Comparison of ENCODE assay signal across 21 cellular contexts in genomic region chr15:98893407-98893806, GRCh38.
A peak's percentile ranks its signal among the peaks of the same experiment; 100 is the strongest.
DNase-seq lines count a peak whose midpoint lies in the region; ATAC-seq, FAIRE-seq and TF ChIP-seq lines count a peak whose summit lies in the region.
"Had no signal": no experiment of that assay in that cellular context is flagged by ENCODE, and none has a peak within 500 bp of the region (broad histone marks: within the 10 kb centered on the region; RNA-seq: fewer than 3 reads in every experiment).

No MANE protein-coding gene starts in this region.

- H3K9me1 ChIP-seq in endothelial cell of umbilical vein (replicated peaks; ENCODE audit: control insufficient read depth, extremely low read depth, insufficient read depth, low read length) = no peaks in the 10 kb centered on the region

- H3K4me3 ChIP-seq in mammary epithelial cell (replicated peaks in 1 of 3; ENCODE audit: insufficient read depth in 1 of 3, low read depth in 2 of 3, low read length in 3 of 3) = no peak overlapping the region
- H3K4me3 ChIP-seq in endothelial cell of umbilical vein (replicated peaks in 1 of 3; ENCODE audit: insufficient read depth in 1 of 3, low read depth in 1 of 3, low read length in 3 of 3) = no peak overlapping the region
- H3K4me3 ChIP-seq in osteoblast (ENCODE audit: insufficient read depth, low read length) = no peak overlapping the region
- H3K4me3 ChIP-seq: GM12878, HAP-1 had no signal

- intact Hi-C loops in MCF 10A (cut with micrococcal nuclease) (no loop called here), mammary epithelial cell (cut with micrococcal nuclease) (no loop called here), endothelial cell of umbilical vein (cut with micrococcal nuclease) (no loop called here)

- H2AFZ ChIP-seq in mammary epithelial cell (ENCODE audit: low read depth, low read length) (no peak overlapping the region), endothelial cell of umbilical vein (ENCODE audit: low read depth, low read length) (no peak overlapping the region), osteoblast (ENCODE audit: low read length) (no peak overlapping the region)

- TF ChIP-seq POLR2A in endothelial cell of umbilical vein (IDR thresholded peaks at IDR 0.05; ENCODE audit: low read depth, low read length) = no peak

- dilution Hi-C loops in mammary epithelial cell (cut with HindIII; ENCODE audit: low sequenced_read_pairs) = no loop called here
- dilution Hi-C loops in endothelial cell of umbilical vein (cut with MboI; ENCODE audit: extremely low pct_ligation_motif_present, low sequenced_read_pairs) = loop anchor here (25.0 kb wide), 1 partner anchor 231 kb away; no protein-coding TSS in a partner anchor

- POLR2A ChIA-PET in MCF 10A (lab: Yijun Ruan, JAX) = interaction anchor here (0.7 to 7.6 kb wide), 7 partner anchors 10 to 242 kb away, joined by 3 to 102 read pairs (median 5); no protein-coding TSS in a partner anchor
- POLR2A ChIA-PET in endothelial cell of umbilical vein (lab: Charles Lee) = interaction anchor here (0.6 kb wide), 1 partner anchor 23 kb away, joined by 4 read pairs; no protein-coding TSS in a partner anchor

- FAIRE-seq in endothelial cell of umbilical vein (lab: Jason Lieb, UNC) = no peak
- FAIRE-seq: G401.6, GM12878 had no signal

- CTCF ChIA-PET in MCF 10A (lab: Yijun Ruan, JAX) = interaction anchor here (0.6 to 2.3 kb wide), 8 partner anchors 10 to 370 kb away, joined by 3 to 10 read pairs (median 4); no protein-coding TSS in a partner anchor
- CTCF ChIA-PET in mammary epithelial cell (lab: Charles Lee; ENCODE audit: low non-redundant PET) = no interaction called here
- CTCF ChIA-PET in endothelial cell of umbilical vein (lab: Charles Lee) = interaction anchor here (1.0 to 3.8 kb wide), 4 partner anchors 9 to 234 kb away, joined by 3 to 20 read pairs (median 4); no protein-coding TSS in a partner anchor

- BruUV-seq in MCF 10A (replicated peaks; lab: Mats Ljungman, UMichigan) (no TSS peak), mammary epithelial cell (replicated peaks; lab: Mats Ljungman, UMichigan) (no TSS peak), endothelial cell of umbilical vein (replicated peaks; lab: Mats Ljungman, UMichigan) (no TSS peak)

- H4K20me1 ChIP-seq in mammary epithelial cell (ENCODE audit: insufficient read depth, low read length) (no peaks in the 10 kb centered on the region), endothelial cell of umbilical vein (replicated peaks; ENCODE audit: control insufficient read depth, extremely low read depth, insufficient read depth, low read length) (no peaks in the 10 kb centered on the region), osteoblast (ENCODE audit: insufficient read depth, low read length) (no peaks in the 10 kb centered on the region)

- WGBS in mammary epithelial cell (ENCODE audit: low coverage, missing lambda C conversion rate) = 95% methylated on average over 6 of the region's 6 CpGs

- H3K4me1 Mint-ChIP-seq in MCF 10A (ENCODE audit: insufficient read depth, unreplicated experiment) = peaks cover 63% of the 10 kb centered on the region

- H3K4me3 Mint-ChIP-seq in MCF 10A (ENCODE audit: unreplicated experiment) = no peak overlapping the region
- H3K4me3 Mint-ChIP-seq: CD4-positive, alpha-beta memory T cell had no signal

- H3K27me3 ChIP-seq in mammary epithelial cell (ENCODE audit: insufficient read depth, low read length) (no peaks in the 10 kb centered on the region), endothelial cell of umbilical vein (ENCODE audit: control insufficient read depth in 2 of 2, insufficient read depth in 2 of 2, low read length in 2 of 2) (no peaks in the 10 kb centered on the region), osteoblast (ENCODE audit: insufficient read depth, low read length) (no peaks in the 10 kb centered on the region)

- DNase-seq in MCF 10A (ENCODE audit: unreplicated experiment) = no peak
- DNase-seq in mammary epithelial cell = no peak
- peak; percentile 8 for DNase-seq in endothelial cell of umbilical vein (ENCODE audit: low read depth, low spot score)
- no peak for DNase-seq in osteoblast (ENCODE audit: insufficient read length, low spot score, missing footprints)
- no peak for DNase-seq in activated CD4-positive, alpha-beta T cell treated with anti-CD3 and anti-CD28 coated beads for 48 hours
- no peak for DNase-seq in stimulated activated CD4-positive, alpha-beta T cell treated with anti-CD3 and anti-CD28 coated beads, Interleukin-12 subunit alpha, Interleukin-12 subunit beta, amount 100 ng/mL, for 4 hours
- no peak for DNase-seq in DMS79 treated with DMSO at 0.1 percent for 48 hours (lab: John Stamatoyannopoulos, UW)
- DNase-seq: CD4-positive, alpha-beta memory T cell; DMS79; MV-4-11; NCI-H1417 treated with DMSO at 0.1 percent for 48 hours; NCI-H1930; NCI-H2171 treated with DMSO at 0.1 percent for 48 hours; NCI-H446 treated with DMSO at 0.1 percent for 48 hours; NCI-H82; Right ventricle myocardium superior had no signal

- no peak overlapping the region for H3K9ac ChIP-seq in mammary epithelial cell (ENCODE audit: insufficient read depth, low read length)
- no peak overlapping the region for H3K9ac ChIP-seq in endothelial cell of umbilical vein (replicated peaks; ENCODE audit: extremely low read depth, insufficient read depth, low read length)

- peaks cover 23% of the 10 kb centered on the region for H3K36me3 Mint-ChIP-seq in MCF 10A (ENCODE audit: insufficient read depth, unreplicated experiment)

- TF ChIP-seq CTCF in MCF 10A (IDR thresholded peaks at IDR 0.05; ENCODE audit: unreplicated experiment) (no peak), mammary epithelial cell (conservative IDR thresholded peaks at IDR 0.05 in 1 of 2, IDR thresholded peaks at IDR 0.05 in 1 of 2; ENCODE audit: extremely low read depth in 1 of 2, insufficient read depth in 1 of 2, low read depth in 1 of 2, low read length in 2 of 2) (no peak), endothelial cell of umbilical vein (IDR thresholded peaks at IDR 0.05; ENCODE audit: extremely low read depth in 1 of 2, insufficient read depth in 1 of 2, low read depth in 1 of 2, low read length in 2 of 2) (no peak), osteoblast (IDR thresholded peaks at IDR 0.05; ENCODE audit: extremely low read depth, low read depth, low read length) (no peak)

- H3K4me2 ChIP-seq in mammary epithelial cell (ENCODE audit: insufficient read depth, low read depth, low read length) = no peak overlapping the region
- H3K4me2 ChIP-seq in endothelial cell of umbilical vein (ENCODE audit: insufficient read depth, low read length) = no peak overlapping the region
- no peak overlapping the region for H3K4me2 ChIP-seq in osteoblast (ENCODE audit: insufficient read depth, low read length)

- ATAC-seq in HG02870 (IDR thresholded peaks at IDR 0.05; ENCODE audit: unreplicated experiment) = no peak
- ATAC-seq: GM12878 had no signal

- no peak overlapping the region for H3K27ac ChIP-seq in mammary epithelial cell (ENCODE audit: insufficient read depth, low read depth, low read length)
- H3K27ac ChIP-seq in endothelial cell of umbilical vein (ENCODE audit: insufficient read depth, low read depth, low read length) = no peak overlapping the region
- peak overlapping the region; percentile 99 for H3K27ac ChIP-seq in osteoblast (ENCODE audit: low read depth, low read length)
- H3K27ac ChIP-seq: 22Rv1 had no signal

- peak overlapping the region; percentile 95 for H3K27ac Mint-ChIP-seq in MCF 10A (ENCODE audit: low read depth, unreplicated experiment)
- H3K27ac Mint-ChIP-seq: CD4-positive, alpha-beta memory T cell had no signal

- in situ Hi-C loops in mammary epithelial cell (cut with MboI; ENCODE audit: low sequenced_read_pairs in 2 of 2) = loop anchor here in 1 of 2 donors (25.0 kb wide), 1 partner anchor 169 kb away; no protein-coding TSS in a partner anchor

- H3K36me3 ChIP-seq in mammary epithelial cell (ENCODE audit: insufficient read depth, low read length) = no peaks in the 10 kb centered on the region
- H3K36me3 ChIP-seq in endothelial cell of umbilical vein (ENCODE audit: control insufficient read depth in 2 of 2, extremely low read depth in 1 of 2, insufficient read depth in 2 of 2, low read length in 2 of 2) = no peaks in the 10 kb centered on the region
- peaks cover 7% of the 10 kb centered on the region for H3K36me3 ChIP-seq in osteoblast (ENCODE audit: insufficient read depth, low read length)

- no peaks in the 10 kb centered on the region for H3K27me3 Mint-ChIP-seq in MCF 10A (ENCODE audit: insufficient read depth, unreplicated experiment)
- H3K27me3 Mint-ChIP-seq: CD4-positive, alpha-beta memory T cell had no signal

- H3K79me2 ChIP-seq in mammary epithelial cell (ENCODE audit: insufficient read depth, low read length) = peaks cover 44% of the 10 kb centered on the region
- H3K79me2 ChIP-seq in endothelial cell of umbilical vein (ENCODE audit: control insufficient read depth, insufficient read depth, low read length) = no peaks in the 10 kb centered on the region
- H3K79me2 ChIP-seq in osteoblast (ENCODE audit: insufficient read depth, low read length) = peaks cover 25% of the 10 kb centered on the region

- H3K9me3 Mint-ChIP-seq in MCF 10A (ENCODE audit: unreplicated experiment) = no peaks in the 10 kb centered on the region
- H3K9me3 Mint-ChIP-seq: CD4-positive, alpha-beta memory T cell had no signal

- H3K4me1 ChIP-seq in mammary epithelial cell (ENCODE audit: insufficient read depth, low read length) (peaks cover 46% of the 10 kb centered on the region), endothelial cell of umbilical vein (ENCODE audit: control insufficient read depth, extremely low read depth, insufficient read depth, low read length) (peaks cover 53% of the 10 kb centered on the region), osteoblast (ENCODE audit: insufficient read depth, low read length) (peaks cover 54% of the 10 kb centered on the region)

- H3K9me3 ChIP-seq in mammary epithelial cell (replicated peaks; ENCODE audit: insufficient read depth, low read length) (no peaks in the 10 kb centered on the region), endothelial cell of umbilical vein (replicated peaks; ENCODE audit: control insufficient read depth, insufficient read depth, low read length) (no peaks in the 10 kb centered on the region), osteoblast (ENCODE audit: low read depth, low read length) (no peaks in the 10 kb centered on the region)
- H3K9me3 ChIP-seq: HAP-1 had no signal

TF ChIP-seq in endothelial cell of umbilical vein, 7 proteins besides CTCF, POLR2A, EP300 and RAD21 (continues in another document):
- no peak for TF ChIP-seq EZH2 (IDR thresholded peaks at IDR 0.05; ENCODE audit: borderline replicate concordance, low read depth, low read length, severe bottlenecking)
- TF ChIP-seq POLR2AphosphoS5 (IDR thresholded peaks at IDR 0.05; ENCODE audit: insufficient read depth, low read depth, low read length) = no peak
- TF ChIP-seq MAX (IDR thresholded peaks at IDR 0.05; ENCODE audit: insufficient read depth, insufficient read length) = no peak
- TF ChIP-seq GATA2 (IDR thresholded peaks at IDR 0.05; ENCODE audit: insufficient read depth, insufficient read length, low read depth, low read length) = no peak
- TF ChIP-seq FOS (IDR thresholded peaks at IDR 0.05; ENCODE audit: borderline replicate concordance, insufficient read depth, low read length) = no peak
- no peak for TF ChIP-seq JUN (IDR thresholded peaks at IDR 0.05; ENCODE audit: borderline replicate concordance, insufficient read depth, insufficient read length, low read depth)
